Comparison of ENCODE assay signal across 9 cellular contexts in genomic region chr16:52068447-52069074, GRCh38.
DNase-seq lines count a peak whose midpoint lies in the region; ATAC-seq and TF ChIP-seq lines count a peak whose summit lies in the region.
"Had no signal": no experiment of that assay in that cellular context is flagged by ENCODE, and none has a peak within 500 bp of the region (broad histone marks: within the 10 kb centered on the region; RNA-seq: fewer than 3 reads in every experiment).

No MANE protein-coding gene starts in this region.

- no peaks in the 10 kb centered on the region for H3K4me1 ChIP-seq in esophagus squamous epithelium
- H3K4me1 ChIP-seq: adrenal gland had no signal

- peaks cover 5% of the 10 kb centered on the region for H3K9me3 Mint-ChIP-seq in activated naive CD4-positive, alpha-beta T cell treated with anti-CD3 and anti-CD28 coated beads for 36 hours

- H3K36me3 ChIP-seq in esophagus squamous epithelium = no peaks in the 10 kb centered on the region
- H3K36me3 ChIP-seq: adrenal gland had no signal

- peak; percentile 4 for DNase-seq in HuH-7.5 (ENCODE audit: low spot score)
- DNase-seq in NCI-H82 (lab: John Stamatoyannopoulos, UW) = peak; percentile 70
- peak; percentile 25 for DNase-seq in fibroblast of pulmonary artery (ENCODE audit: low read depth)
- DNase-seq in putamen (ENCODE audit: low spot score) = peak; percentile 58
- no peak for DNase-seq in GM13977 (ENCODE audit: low spot score)
- DNase-seq in activated naive CD4-positive, alpha-beta T cell treated with anti-CD3 and anti-CD28 coated beads for 36 hours = no peak
- no peak for DNase-seq in esophagus squamous epithelium (lab: John Stamatoyannopoulos, UW)

- TF ChIP-seq CTCF in fibroblast of pulmonary artery (IDR thresholded peaks at IDR 0.05; ENCODE audit: low read length, missing control alignments) (no peak), GM13977 (IDR thresholded peaks at IDR 0.05; ENCODE audit: extremely low read depth, insufficient read depth, missing control alignments) (no peak), esophagus squamous epithelium (IDR thresholded peaks at IDR 0.05) (peak in 3 of 6 experiments; percentile 11 to 38 (median 33))

- WGBS in esophagus squamous epithelium, 2 donors = 18 to 19% methylated on average over 8 of the region's 8 CpGs

- no peak for ATAC-seq in GM21447 (IDR thresholded peaks at IDR 0.05; ENCODE audit: unreplicated experiment)

- H3K27me3 ChIP-seq in esophagus squamous epithelium = peaks cover 0 to 45% (median 0%) of the 10 kb centered on the region in 4 donors
- H3K27me3 ChIP-seq: adrenal gland had no signal

- TF ChIP-seq POLR2A in esophagus squamous epithelium (IDR thresholded peaks at IDR 0.05) = no peak

- no peaks in the 10 kb centered on the region for H3K9me3 ChIP-seq in esophagus squamous epithelium
- H3K9me3 ChIP-seq: adrenal gland had no signal

- no peaks in the 10 kb centered on the region for H3K4me1 Mint-ChIP-seq in activated naive CD4-positive, alpha-beta T cell treated with anti-CD3 and anti-CD28 coated beads for 36 hours (ENCODE audit: low read depth)

- H3K27ac ChIP-seq in esophagus squamous epithelium = no peak overlapping the region
- H3K27ac ChIP-seq: adrenal gland had no signal

- in situ Hi-C loops in GM13977 (cut with MboI; ENCODE audit: low pct_unique_long_range_greater_than_20kb, low sequenced_read_pairs, unreplicated experiment) = no loop called here

- H3K4me3 ChIP-seq in fibroblast of pulmonary artery (replicated peaks; ENCODE audit: low read depth, low read length) (no peak overlapping the region), esophagus squamous epithelium (no peak overlapping the region)
- H3K4me3 ChIP-seq: adrenal gland had no signal

- H3K27me3 Mint-ChIP-seq in activated naive CD4-positive, alpha-beta T cell treated with anti-CD3 and anti-CD28 coated beads for 36 hours (ENCODE audit: low read depth) = no peaks in the 10 kb centered on the region

- H3K27ac Mint-ChIP-seq in activated naive CD4-positive, alpha-beta T cell treated with anti-CD3 and anti-CD28 coated beads for 36 hours = no peak overlapping the region

- no peaks in the 10 kb centered on the region for H3K36me3 Mint-ChIP-seq in activated naive CD4-positive, alpha-beta T cell treated with anti-CD3 and anti-CD28 coated beads for 36 hours (ENCODE audit: low read depth)

- intact Hi-C loops in activated naive CD4-positive, alpha-beta T cell treated with anti-CD3 and anti-CD28 coated beads for 36 hours (cut with micrococcal nuclease) = no loop called here
- intact Hi-C loops in esophagus squamous epithelium (cut with DNase I) = no loop called here

- H3K4me3 Mint-ChIP-seq in activated naive CD4-positive, alpha-beta T cell treated with anti-CD3 and anti-CD28 coated beads for 36 hours = no peak overlapping the region

- CTCF ChIA-PET in activated naive CD4-positive, alpha-beta T cell treated with anti-CD3 and anti-CD28 coated beads for 36 hours (lab: Charles Lee) = no interaction called here

Comparison
In these comparisons a context has a peak if more than half of its experiments do, and no peak if none do; other contexts are left out.
1. DNase-seq: peak in HuH-7.5 (single experiment), NCI-H82 (single experiment), fibroblast of pulmonary artery (single experiment) and putamen (single experiment); none in GM13977 (single experiment), activated naive CD4-positive, alpha-beta T cell treated with anti-CD3 and anti-CD28 coated beads for 36 hours (single experiment) and esophagus squamous epithelium (single experiment).